In the genomic region with DNA sequence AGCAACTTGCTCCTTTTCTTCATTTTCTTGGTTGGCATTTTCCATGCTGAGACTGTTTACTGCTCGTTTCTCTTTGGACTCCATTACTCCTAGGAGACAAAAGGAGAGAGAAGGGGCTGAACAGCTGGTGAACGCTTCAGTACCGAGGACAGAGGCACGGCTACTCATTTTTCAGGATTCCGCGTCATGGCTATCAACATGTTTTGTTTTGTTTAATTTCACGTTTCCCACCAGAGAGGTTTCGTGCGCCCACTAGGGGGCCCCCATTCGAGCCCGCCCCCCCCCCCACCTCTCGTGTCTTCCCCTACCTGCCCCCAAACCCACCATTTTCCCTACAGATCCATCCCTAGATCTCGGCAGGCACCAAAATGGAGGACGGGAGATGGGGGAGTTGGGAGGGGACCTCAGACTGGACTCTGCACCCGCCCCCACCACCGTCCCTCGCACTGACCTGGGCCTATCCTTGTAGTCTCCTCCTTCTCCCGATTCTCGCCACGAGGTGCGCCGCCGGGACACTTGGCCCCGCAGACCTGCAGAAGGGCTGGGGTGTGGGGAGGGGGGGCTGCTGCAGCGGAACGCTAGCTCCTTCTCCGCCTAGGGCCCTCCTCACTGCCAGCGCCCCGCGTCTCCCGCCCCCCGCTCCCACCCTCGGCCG, we compare ENCODE assay signal across 9 cellular contexts. TPM values are rescaled to one million over a fixed set of nuclear protein-coding genes. Genes with fewer than 3 reads are reported as not detected.
DNase-seq lines count a peak whose midpoint lies in the region; ATAC-seq and TF ChIP-seq lines count a peak whose summit lies in the region.
"Had no signal": no experiment of that assay in that cellular context is flagged by ENCODE, and none has a peak within 500 bp of the region (broad histone marks: within the 10 kb centered on the region; RNA-seq: fewer than 3 reads in every experiment).

No MANE protein-coding gene starts in this region.

- TF ChIP-seq CTCF in HCT116 (IDR thresholded peaks at IDR 0.05 in 2 of 3, conservative IDR thresholded peaks at IDR 0.05 in 1 of 3; ENCODE audit: borderline replicate concordance in 1 of 3, insufficient read depth in 1 of 3, low read depth in 2 of 3, low read length in 2 of 3) (no peak), gastrocnemius medialis (IDR thresholded peaks at IDR 0.05 in 4 of 5, conservative IDR thresholded peaks at IDR 0.05 in 1 of 5) (no peak)

- H3K4me1 ChIP-seq in HCT116 (ENCODE audit: control insufficient read depth in 1 of 2, insufficient read depth in 2 of 2, low read length in 2 of 2) = no peaks in the 10 kb centered on the region
- no peaks in the 10 kb centered on the region for H3K4me1 ChIP-seq in gastrocnemius medialis
- H3K4me1 ChIP-seq: SJSA1 had no signal

- in situ Hi-C loops in gastrocnemius medialis (cut with MboI; ENCODE audit: low sequenced_read_pairs in 4 of 4) = loop anchor here in 1 of 4 donors (25.0 kb wide), 1 partner anchor 99 kb away; no protein-coding TSS in a partner anchor

- ATAC-seq in HCT116 (no peak), naive B cell (ENCODE audit: low read depth in 2 of 2) (no peak), sciatic nerve (no peak), GM21529 (IDR thresholded peaks at IDR 0.05; ENCODE audit: unreplicated experiment) (no peak), gastrocnemius medialis (no peak)

- no peaks in the 10 kb centered on the region for H3K79me2 ChIP-seq in HCT116 (ENCODE audit: insufficient read depth, low read length)

- H2AFZ ChIP-seq in HCT116 (ENCODE audit: low read depth, low read length, poor library complexity, severe bottlenecking) = no peak overlapping the region

- intact Hi-C loops in HCT116 (cut with micrococcal nuclease) = no loop called here
- intact Hi-C loops in dendritic cell treated with granulocyte-macrophage colony-stimulating factor and Interleukin-4, amounts not matched to agents 40 ng/mL and 50 ng/mL, for 4 days (cut with micrococcal nuclease) = no loop called here
- intact Hi-C loops in sciatic nerve (cut with DNase I) = no loop called here
- intact Hi-C loops in gastrocnemius medialis (cut with DNase I; ENCODE audit: low total_unique reads) = no loop called here

- H3K27ac Mint-ChIP-seq in dendritic cell treated with granulocyte-macrophage colony-stimulating factor and Interleukin-4, amounts not matched to agents 40 ng/mL and 50 ng/mL, for 4 days = no peak overlapping the region
- H3K27ac Mint-ChIP-seq in naive B cell = no peak overlapping the region

- DNase-seq in HCT116 (ENCODE audit: low read depth, low spot score) = no peak
- DNase-seq in NCI-H510A treated with DMSO at 0.1 percent for 48 hours (lab: John Stamatoyannopoulos, UW) = peak; percentile 69
- no peak for DNase-seq in naive B cell
- no peak for DNase-seq in sciatic nerve (ENCODE audit: low spot score)
- DNase-seq in amniotic stem cell (lab: John Stamatoyannopoulos, UW) = no peak
- DNase-seq in gastrocnemius medialis = no peak

- H3K36me3 Mint-ChIP-seq in dendritic cell treated with granulocyte-macrophage colony-stimulating factor and Interleukin-4, amounts not matched to agents 40 ng/mL and 50 ng/mL, for 4 days (ENCODE audit: low read depth) = no peaks in the 10 kb centered on the region
- no peaks in the 10 kb centered on the region for H3K36me3 Mint-ChIP-seq in naive B cell

- peak overlapping the region; percentile 45 for H3K4me3 Mint-ChIP-seq in dendritic cell treated with granulocyte-macrophage colony-stimulating factor and Interleukin-4, amounts not matched to agents 40 ng/mL and 50 ng/mL, for 4 days
- peak overlapping the region in 5 of 8 donors; percentile 37 to 74 (median 51) for H3K4me3 Mint-ChIP-seq in naive B cell

- CTCF ChIA-PET in HCT116 (lab: Charles Lee) = no interaction called here

- H3K9me3 Mint-ChIP-seq in dendritic cell treated with granulocyte-macrophage colony-stimulating factor and Interleukin-4, amounts not matched to agents 40 ng/mL and 50 ng/mL, for 4 days = no peaks in the 10 kb centered on the region
- peaks cover 0 to 13% (median 0%) of the 10 kb centered on the region in 7 donors for H3K9me3 Mint-ChIP-seq in naive B cell

- H3K4me3 ChIP-seq in HCT116 (replicated peaks in 1 of 2; ENCODE audit: low read depth in 1 of 2, low read length in 2 of 2) (no peak overlapping the region), gastrocnemius medialis (peak overlapping the region in 1 of 4 donors; percentile 17)
- H3K4me3 ChIP-seq: SJSA1 had no signal

- H3K9me2 ChIP-seq in HCT116 (ENCODE audit: insufficient read depth) = no peaks in the 10 kb centered on the region

- peaks cover 23% of the 10 kb centered on the region for H3K27me3 Mint-ChIP-seq in dendritic cell treated with granulocyte-macrophage colony-stimulating factor and Interleukin-4, amounts not matched to agents 40 ng/mL and 50 ng/mL, for 4 days
- peaks cover 6 to 29% (median 22%) of the 10 kb centered on the region in 3 donors for H3K27me3 Mint-ChIP-seq in naive B cell

- POLR2A ChIA-PET in HCT116 (lab: Charles Lee) = no interaction called here

- H3K4me2 ChIP-seq in HCT116 (ENCODE audit: low read length) = no peak overlapping the region

- H3K27me3 ChIP-seq in HCT116 (ENCODE audit: insufficient read depth, low read length) = no peaks in the 10 kb centered on the region
- peaks cover 0 to 14% (median 4%) of the 10 kb centered on the region in 3 donors for H3K27me3 ChIP-seq in gastrocnemius medialis
- H3K27me3 ChIP-seq: SJSA1 had no signal

- no peaks in the 10 kb centered on the region for H4K20me1 ChIP-seq in HCT116 (ENCODE audit: insufficient read depth)

- H3K27ac ChIP-seq in HCT116 (ENCODE audit: low read depth, low read length) = no peak overlapping the region
- no peak overlapping the region for H3K27ac ChIP-seq in gastrocnemius medialis
- H3K27ac ChIP-seq: SJSA1 had no signal

- TF ChIP-seq RAD21 in HCT116 (IDR thresholded peaks at IDR 0.05; ENCODE audit: low read depth) = no peak

- BruUV-seq in HCT116 (replicated peaks; lab: Mats Ljungman, UMichigan) = no TSS peak

- TF ChIP-seq POLR2A in HCT116 (IDR thresholded peaks at IDR 0.05; ENCODE audit: borderline replicate concordance, extremely low read depth, insufficient read depth, insufficient read length) (no peak), gastrocnemius medialis (IDR thresholded peaks at IDR 0.05) (no peak)

- peaks cover 10% of the 10 kb centered on the region for H3K4me1 Mint-ChIP-seq in dendritic cell treated with granulocyte-macrophage colony-stimulating factor and Interleukin-4, amounts not matched to agents 40 ng/mL and 50 ng/mL, for 4 days (ENCODE audit: low read depth)
- H3K4me1 Mint-ChIP-seq in naive B cell = peaks cover 3 to 5% (median 4%) of the 10 kb centered on the region in 3 donors

- no peaks in the 10 kb centered on the region for H3K36me3 ChIP-seq in HCT116 (ENCODE audit: control insufficient read depth in 1 of 2, insufficient read depth in 2 of 2, low read length in 2 of 2)
- H3K36me3 ChIP-seq in gastrocnemius medialis = no peaks in the 10 kb centered on the region
- H3K36me3 ChIP-seq: SJSA1 had no signal

- H3K9me3 ChIP-seq in HCT116 (ENCODE audit: control insufficient read depth in 1 of 2, insufficient read depth in 1 of 2, low read depth in 1 of 2, low read length in 2 of 2) (no peaks in the 10 kb centered on the region), gastrocnemius medialis (no peaks in the 10 kb centered on the region)
- H3K9me3 ChIP-seq: SJSA1 had no signal

- no peak overlapping the region for H3K9ac ChIP-seq in HCT116 (ENCODE audit: low read length)

- RAD21 ChIA-PET in HCT116 (lab: Charles Lee; ENCODE audit: low non-redundant PET in 1 of 2, low total read pairs in 2 of 2, uncharacterized antibody in 2 of 2, unreplicated experiment in 2 of 2) = no interaction called here

TF ChIP-seq in HCT116, 20 proteins besides CTCF, POLR2A, EP300 and RAD21:
- TF ChIP-seq ELF1 (IDR thresholded peaks at IDR 0.05; ENCODE audit: borderline replicate concordance, low read depth) (no peak), REST (IDR thresholded peaks at IDR 0.05; ENCODE audit: low read depth) (peak; percentile 44)

RNA-seq across cellular contexts. Expression of gene BEX1, which starts 0.7 kb away (rescaled TPM):
- total RNA-seq in HCT116 (2021; ENCODE audit: unreplicated experiment) (not detected), sciatic nerve (1.7 TPM), gastrocnemius medialis (not detected)
- not detected in 2 replicates for polyA plus RNA-seq in HCT116 (2012)
- 1 to 10 TPM in 2 of 6 donors, under 1 TPM in 1, not detected in 3; 0.45 to 1.1 (median 1.0) TPM for polyA plus RNA-seq in naive B cell (ENCODE audit: low read depth in 6 of 6)
- total RNA-seq: SJSA1 had no signal

RNA-seq across cellular contexts. Expression of gene NXF3, which starts 29.6 kb away (rescaled TPM):
- total RNA-seq in HCT116 (2021; ENCODE audit: unreplicated experiment) = 0.25 TPM
- polyA plus RNA-seq in HCT116 (2012) = 0.10 and 0.11 TPM in 2 replicates
- not detected for polyA plus RNA-seq in naive B cell (ENCODE audit: low read depth in 6 of 6)
- 0.94 TPM for total RNA-seq in sciatic nerve
- total RNA-seq in gastrocnemius medialis = 1 to 10 TPM in 1 of 4 donors, not detected in 3; 1.2 TPM
- total RNA-seq: SJSA1 had no signal
